1 cellular context compared by ENCODE assay signal in the genomic region with DNA sequence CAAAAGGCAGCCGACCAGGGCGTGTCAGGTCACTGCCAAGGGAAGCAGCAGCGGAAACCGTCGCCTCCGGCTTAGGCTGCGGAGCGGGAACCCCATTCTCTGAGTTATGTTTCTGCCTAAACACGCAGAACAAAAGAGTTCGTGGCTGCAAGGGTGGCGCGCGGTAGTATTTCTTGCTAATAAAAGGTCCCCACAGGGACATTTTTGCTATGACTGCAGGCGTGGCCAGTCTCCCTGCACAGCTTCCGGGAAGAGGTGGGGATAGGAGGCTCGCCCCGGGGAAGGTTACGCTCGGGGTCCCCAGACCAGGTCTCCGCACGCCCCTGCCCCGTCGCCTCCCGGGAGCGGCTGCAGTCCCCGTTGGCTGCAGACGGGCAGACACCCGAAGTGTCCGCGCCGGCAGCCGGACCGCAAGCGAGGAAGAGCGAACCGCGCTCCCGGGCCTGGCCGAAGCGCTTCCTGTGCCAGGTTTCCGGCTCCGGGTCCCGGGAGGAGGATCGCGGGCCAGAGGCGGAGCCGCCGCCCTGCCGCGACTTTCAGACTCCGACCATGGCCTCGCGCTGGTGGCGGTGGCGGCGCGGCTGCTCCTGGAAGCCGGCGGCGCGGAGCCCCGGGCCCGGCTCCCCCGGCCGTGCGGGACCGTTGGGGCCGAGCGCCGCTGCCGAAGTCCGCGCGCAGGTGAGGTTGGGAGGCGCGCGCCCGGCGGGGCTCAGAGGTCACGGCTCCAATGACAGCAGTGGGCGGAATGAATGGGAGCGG.
A peak's percentile ranks its signal among the peaks of the same experiment; 100 is the strongest.
TF ChIP-seq lines count a peak whose summit lies in the region.

A gene with protein sequence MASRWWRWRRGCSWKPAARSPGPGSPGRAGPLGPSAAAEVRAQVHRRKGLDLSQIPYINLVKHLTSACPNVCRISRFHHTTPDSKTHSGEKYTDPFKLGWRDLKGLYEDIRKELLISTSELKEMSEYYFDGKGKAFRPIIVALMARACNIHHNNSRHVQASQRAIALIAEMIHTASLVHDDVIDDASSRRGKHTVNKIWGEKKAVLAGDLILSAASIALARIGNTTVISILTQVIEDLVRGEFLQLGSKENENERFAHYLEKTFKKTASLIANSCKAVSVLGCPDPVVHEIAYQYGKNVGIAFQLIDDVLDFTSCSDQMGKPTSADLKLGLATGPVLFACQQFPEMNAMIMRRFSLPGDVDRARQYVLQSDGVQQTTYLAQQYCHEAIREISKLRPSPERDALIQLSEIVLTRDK (plus strand): TSS at position 539 of the 759 bp plus-strand sequence. CDS start 11 bp downstream, at position 550.

TF ChIP-seq in HepG2, 621 proteins besides CTCF, POLR2A, EP300 and RAD21 (continued from another document and continues in another):
- TF ChIP-seq ZBTB42 (CRISPR knock-in tag; IDR thresholded peaks at IDR 0.05): no peak
- TF ChIP-seq HMG20A (CRISPR knock-in tag; IDR thresholded peaks at IDR 0.05; ENCODE audit: borderline replicate concordance): no peak
- TF ChIP-seq, protein P1, sequence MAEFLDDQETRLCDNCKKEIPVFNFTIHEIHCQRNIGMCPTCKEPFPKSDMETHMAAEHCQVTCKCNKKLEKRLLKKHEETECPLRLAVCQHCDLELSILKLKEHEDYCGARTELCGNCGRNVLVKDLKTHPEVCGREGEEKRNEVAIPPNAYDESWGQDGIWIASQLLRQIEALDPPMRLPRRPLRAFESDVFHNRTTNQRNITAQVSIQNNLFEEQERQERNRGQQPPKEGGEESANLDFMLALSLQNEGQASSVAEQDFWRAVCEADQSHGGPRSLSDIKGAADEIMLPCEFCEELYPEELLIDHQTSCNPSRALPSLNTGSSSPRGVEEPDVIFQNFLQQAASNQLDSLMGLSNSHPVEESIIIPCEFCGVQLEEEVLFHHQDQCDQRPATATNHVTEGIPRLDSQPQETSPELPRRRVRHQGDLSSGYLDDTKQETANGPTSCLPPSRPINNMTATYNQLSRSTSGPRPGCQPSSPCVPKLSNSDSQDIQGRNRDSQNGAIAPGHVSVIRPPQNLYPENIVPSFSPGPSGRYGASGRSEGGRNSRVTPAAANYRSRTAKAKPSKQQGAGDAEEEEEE (CRISPR knock-in tag; IDR thresholded peaks at IDR 0.05; ENCODE audit: borderline replicate concordance): no peak
- TF ChIP-seq WIZ (CRISPR knock-in tag; IDR thresholded peaks at IDR 0.05): peak; percentile 84
- TF ChIP-seq ZNF12 (CRISPR knock-in tag; IDR thresholded peaks at IDR 0.05): no peak
- TF ChIP-seq, protein P2, sequence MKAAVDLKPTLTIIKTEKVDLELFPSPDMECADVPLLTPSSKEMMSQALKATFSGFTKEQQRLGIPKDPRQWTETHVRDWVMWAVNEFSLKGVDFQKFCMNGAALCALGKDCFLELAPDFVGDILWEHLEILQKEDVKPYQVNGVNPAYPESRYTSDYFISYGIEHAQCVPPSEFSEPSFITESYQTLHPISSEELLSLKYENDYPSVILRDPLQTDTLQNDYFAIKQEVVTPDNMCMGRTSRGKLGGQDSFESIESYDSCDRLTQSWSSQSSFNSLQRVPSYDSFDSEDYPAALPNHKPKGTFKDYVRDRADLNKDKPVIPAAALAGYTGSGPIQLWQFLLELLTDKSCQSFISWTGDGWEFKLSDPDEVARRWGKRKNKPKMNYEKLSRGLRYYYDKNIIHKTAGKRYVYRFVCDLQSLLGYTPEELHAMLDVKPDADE (CRISPR knock-in tag; IDR thresholded peaks at IDR 0.05): no peak
- TF ChIP-seq GATAD2A (CRISPR knock-in tag; IDR thresholded peaks at IDR 0.05): peak; percentile 5; the same call in 1 of the 2 replicates
- TF ChIP-seq RARA (CRISPR knock-in tag; IDR thresholded peaks at IDR 0.05): no peak
- TF ChIP-seq, protein P3, sequence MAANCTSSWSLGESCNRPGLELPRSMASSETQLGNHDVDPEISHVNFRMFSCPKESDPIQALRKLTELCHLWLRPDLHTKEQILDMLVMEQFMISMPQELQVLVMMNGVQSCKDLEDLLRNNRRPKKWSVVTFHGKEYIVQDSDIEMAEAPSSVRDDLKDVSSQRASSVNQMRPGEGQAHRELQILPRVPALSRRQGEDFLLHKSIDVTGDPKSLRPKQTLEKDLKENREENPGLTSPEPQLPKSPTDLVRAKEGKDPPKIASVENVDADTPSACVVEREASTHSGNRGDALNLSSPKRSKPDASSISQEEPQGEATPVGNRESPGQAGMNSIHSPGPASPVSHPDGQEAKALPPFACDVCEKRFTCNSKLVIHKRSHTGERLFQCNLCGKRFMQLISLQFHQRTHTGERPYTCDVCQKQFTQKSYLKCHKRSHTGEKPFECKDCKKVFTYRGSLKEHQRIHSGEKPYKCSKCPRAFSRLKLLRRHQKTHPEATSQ (CRISPR knock-in tag; IDR thresholded peaks at IDR 0.05; ENCODE audit: borderline replicate concordance): no peak
- TF ChIP-seq, protein P4, sequence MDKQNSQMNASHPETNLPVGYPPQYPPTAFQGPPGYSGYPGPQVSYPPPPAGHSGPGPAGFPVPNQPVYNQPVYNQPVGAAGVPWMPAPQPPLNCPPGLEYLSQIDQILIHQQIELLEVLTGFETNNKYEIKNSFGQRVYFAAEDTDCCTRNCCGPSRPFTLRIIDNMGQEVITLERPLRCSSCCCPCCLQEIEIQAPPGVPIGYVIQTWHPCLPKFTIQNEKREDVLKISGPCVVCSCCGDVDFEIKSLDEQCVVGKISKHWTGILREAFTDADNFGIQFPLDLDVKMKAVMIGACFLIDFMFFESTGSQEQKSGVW (CRISPR knock-in tag; IDR thresholded peaks at IDR 0.05; ENCODE audit: borderline replicate concordance): no peak
- TF ChIP-seq SRY (CRISPR knock-in tag; IDR thresholded peaks at IDR 0.05): peak; percentile 89
- TF ChIP-seq SMARCC2 (IDR thresholded peaks at IDR 0.05): no peak
- TF ChIP-seq, protein P5, sequence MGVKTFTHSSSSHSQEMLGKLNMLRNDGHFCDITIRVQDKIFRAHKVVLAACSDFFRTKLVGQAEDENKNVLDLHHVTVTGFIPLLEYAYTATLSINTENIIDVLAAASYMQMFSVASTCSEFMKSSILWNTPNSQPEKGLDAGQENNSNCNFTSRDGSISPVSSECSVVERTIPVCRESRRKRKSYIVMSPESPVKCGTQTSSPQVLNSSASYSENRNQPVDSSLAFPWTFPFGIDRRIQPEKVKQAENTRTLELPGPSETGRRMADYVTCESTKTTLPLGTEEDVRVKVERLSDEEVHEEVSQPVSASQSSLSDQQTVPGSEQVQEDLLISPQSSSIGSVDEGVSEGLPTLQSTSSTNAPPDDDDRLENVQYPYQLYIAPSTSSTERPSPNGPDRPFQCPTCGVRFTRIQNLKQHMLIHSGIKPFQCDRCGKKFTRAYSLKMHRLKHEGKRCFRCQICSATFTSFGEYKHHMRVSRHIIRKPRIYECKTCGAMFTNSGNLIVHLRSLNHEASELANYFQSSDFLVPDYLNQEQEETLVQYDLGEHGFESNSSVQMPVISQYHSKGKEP (CRISPR knock-in tag; IDR thresholded peaks at IDR 0.05): no peak
- 0 out of 2 replicates have a peak, but pooled peaks have one; percentile 18 for TF ChIP-seq NRL (CRISPR knock-in tag; IDR thresholded peaks at IDR 0.05; ENCODE audit: borderline replicate concordance)
- no peak for TF ChIP-seq ZFP1 (CRISPR knock-in tag; IDR thresholded peaks at IDR 0.05)
- no peak for TF ChIP-seq RBAK (CRISPR knock-in tag; IDR thresholded peaks at IDR 0.05)
- TF ChIP-seq, protein P6, sequence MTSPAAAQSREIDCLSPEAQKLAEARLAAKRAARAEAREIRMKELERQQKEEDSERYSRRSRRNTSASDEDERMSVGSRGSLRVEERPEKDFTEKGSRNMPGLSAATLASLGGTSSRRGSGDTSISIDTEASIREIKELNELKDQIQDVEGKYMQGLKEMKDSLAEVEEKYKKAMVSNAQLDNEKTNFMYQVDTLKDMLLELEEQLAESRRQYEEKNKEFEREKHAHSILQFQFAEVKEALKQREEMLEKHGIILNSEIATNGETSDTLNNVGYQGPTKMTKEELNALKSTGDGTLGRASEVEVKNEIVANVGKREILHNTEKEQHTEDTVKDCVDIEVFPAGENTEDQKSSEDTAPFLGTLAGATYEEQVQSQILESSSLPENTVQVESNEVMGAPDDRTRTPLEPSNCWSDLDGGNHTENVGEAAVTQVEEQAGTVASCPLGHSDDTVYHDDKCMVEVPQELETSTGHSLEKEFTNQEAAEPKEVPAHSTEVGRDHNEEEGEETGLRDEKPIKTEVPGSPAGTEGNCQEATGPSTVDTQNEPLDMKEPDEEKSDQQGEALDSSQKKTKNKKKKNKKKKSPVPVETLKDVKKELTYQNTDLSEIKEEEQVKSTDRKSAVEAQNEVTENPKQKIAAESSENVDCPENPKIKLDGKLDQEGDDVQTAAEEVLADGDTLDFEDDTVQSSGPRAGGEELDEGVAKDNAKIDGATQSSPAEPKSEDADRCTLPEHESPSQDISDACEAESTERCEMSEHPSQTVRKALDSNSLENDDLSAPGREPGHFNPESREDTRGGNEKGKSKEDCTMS (CRISPR knock-in tag; conservative IDR thresholded peaks at IDR 0.05): no peak
- TF ChIP-seq JUND (CRISPR knock-in tag; IDR thresholded peaks at IDR 0.05): no peak
- no peak for TF ChIP-seq HOXD1 (CRISPR knock-in tag; IDR thresholded peaks at IDR 0.05)
- no peak for TF ChIP-seq SYNCRIP (IDR thresholded peaks at IDR 0.05; ENCODE audit: insufficient read depth, low read depth, low read length)
- TF ChIP-seq, protein P7, sequence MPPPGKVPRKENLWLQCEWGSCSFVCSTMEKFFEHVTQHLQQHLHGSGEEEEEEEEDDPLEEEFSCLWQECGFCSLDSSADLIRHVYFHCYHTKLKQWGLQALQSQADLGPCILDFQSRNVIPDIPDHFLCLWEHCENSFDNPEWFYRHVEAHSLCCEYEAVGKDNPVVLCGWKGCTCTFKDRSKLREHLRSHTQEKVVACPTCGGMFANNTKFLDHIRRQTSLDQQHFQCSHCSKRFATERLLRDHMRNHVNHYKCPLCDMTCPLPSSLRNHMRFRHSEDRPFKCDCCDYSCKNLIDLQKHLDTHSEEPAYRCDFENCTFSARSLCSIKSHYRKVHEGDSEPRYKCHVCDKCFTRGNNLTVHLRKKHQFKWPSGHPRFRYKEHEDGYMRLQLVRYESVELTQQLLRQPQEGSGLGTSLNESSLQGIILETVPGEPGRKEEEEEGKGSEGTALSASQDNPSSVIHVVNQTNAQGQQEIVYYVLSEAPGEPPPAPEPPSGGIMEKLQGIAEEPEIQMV (CRISPR knock-in tag; IDR thresholded peaks at IDR 0.05; ENCODE audit: low read depth): no peak
- TF ChIP-seq, protein P8, sequence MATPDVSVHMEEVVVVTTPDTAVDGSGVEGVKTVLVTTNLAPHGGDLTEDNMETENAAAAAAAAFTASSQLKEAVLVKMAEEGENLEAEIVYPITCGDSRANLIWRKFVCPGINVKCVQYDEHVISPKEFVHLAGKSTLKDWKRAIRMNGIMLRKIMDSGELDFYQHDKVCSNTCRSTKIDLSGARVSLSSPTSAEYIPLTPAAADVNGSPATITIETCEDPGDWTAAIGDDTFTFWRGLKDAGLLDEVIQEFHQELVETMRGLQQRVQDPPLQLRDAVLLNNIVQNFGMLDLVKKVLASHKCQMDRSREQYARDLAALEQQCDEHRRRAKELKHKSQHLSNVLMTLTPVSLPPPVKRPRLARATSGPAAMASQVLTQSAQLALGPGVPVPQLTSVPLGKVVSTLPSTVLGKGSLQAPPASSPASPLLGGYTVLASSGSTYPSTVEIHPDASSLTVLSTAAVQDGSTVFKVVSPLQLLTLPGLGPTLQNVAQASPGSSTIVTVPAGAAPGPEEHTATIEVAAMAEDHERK (CRISPR knock-in tag; IDR thresholded peaks at IDR 0.05; ENCODE audit: low read depth): no peak
- TF ChIP-seq, protein P9, sequence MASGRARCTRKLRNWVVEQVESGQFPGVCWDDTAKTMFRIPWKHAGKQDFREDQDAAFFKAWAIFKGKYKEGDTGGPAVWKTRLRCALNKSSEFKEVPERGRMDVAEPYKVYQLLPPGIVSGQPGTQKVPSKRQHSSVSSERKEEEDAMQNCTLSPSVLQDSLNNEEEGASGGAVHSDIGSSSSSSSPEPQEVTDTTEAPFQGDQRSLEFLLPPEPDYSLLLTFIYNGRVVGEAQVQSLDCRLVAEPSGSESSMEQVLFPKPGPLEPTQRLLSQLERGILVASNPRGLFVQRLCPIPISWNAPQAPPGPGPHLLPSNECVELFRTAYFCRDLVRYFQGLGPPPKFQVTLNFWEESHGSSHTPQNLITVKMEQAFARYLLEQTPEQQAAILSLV (CRISPR knock-in tag; IDR thresholded peaks at IDR 0.05; ENCODE audit: borderline replicate concordance): peak; percentile 72; the same call in 1 of the 2 replicates
- no peak; the same call in 1 of the 2 replicates for TF ChIP-seq MEIS2 (CRISPR knock-in tag; IDR thresholded peaks at IDR 0.05)
- TF ChIP-seq, protein P10, sequence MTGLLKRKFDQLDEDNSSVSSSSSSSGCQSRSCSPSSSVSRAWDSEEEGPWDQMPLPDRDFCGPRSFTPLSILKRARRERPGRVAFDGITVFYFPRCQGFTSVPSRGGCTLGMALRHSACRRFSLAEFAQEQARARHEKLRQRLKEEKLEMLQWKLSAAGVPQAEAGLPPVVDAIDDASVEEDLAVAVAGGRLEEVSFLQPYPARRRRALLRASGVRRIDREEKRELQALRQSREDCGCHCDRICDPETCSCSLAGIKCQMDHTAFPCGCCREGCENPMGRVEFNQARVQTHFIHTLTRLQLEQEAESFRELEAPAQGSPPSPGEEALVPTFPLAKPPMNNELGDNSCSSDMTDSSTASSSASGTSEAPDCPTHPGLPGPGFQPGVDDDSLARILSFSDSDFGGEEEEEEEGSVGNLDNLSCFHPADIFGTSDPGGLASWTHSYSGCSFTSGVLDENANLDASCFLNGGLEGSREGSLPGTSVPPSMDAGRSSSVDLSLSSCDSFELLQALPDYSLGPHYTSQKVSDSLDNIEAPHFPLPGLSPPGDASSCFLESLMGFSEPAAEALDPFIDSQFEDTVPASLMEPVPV (CRISPR knock-in tag; IDR thresholded peaks at IDR 0.05): no peak
- no peak for TF ChIP-seq CENPX (CRISPR knock-in tag; IDR thresholded peaks at IDR 0.05)
- TF ChIP-seq, protein P11, sequence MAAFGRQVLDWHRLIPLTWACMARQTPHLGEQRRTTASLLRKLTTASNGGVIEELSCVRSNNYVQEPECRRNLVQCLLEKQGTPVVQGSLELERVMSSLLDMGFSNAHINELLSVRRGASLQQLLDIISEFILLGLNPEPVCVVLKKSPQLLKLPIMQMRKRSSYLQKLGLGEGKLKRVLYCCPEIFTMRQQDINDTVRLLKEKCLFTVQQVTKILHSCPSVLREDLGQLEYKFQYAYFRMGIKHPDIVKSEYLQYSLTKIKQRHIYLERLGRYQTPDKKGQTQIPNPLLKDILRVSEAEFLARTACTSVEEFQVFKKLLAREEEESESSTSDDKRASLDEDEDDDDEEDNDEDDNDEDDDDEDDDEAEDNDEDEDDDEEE (CRISPR knock-in tag; IDR thresholded peaks at IDR 0.05): no peak
